Comparison of ENCODE assay signal across 13 cellular contexts in the genomic region with DNA sequence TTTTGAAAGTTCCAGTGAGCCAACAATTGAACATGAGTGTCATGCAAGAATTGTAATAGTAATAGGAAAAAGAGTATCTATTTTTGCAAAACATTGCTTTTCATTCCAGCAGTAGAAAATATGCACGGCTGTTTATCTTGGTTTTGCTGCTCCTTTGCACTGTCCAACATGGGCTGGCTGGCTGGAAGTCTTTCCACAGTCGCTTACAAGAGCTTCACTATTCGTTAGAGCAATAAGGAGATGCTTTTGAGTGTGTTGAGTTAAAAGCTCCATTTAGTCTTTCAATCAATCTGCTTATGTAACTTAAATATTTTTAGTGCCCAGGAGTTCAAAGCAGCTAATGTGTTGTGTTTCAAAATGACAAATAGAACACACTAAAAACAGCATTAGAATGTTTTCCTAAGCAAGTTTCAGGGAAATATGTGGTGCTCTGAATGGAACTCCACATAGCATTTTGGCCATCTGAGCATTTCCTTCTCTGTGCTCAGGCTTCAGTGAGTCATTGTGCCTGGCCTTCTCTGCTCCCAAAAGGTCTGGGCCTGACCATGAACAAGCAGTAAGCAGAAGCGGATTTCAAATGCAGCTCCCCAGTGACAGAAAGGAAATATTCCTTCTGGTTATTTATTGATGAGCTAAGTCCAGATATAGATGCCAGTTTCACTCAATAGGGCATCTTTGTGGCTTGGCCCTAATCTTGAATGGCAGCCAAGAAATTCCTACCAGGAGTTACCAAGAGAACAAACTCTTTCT.
DNase-seq lines count a peak whose midpoint lies in the region; ATAC-seq, FAIRE-seq and TF ChIP-seq lines count a peak whose summit lies in the region.
"Had no signal": no experiment of that assay in that cellular context is flagged by ENCODE, and none has a peak within 500 bp of the region (broad histone marks: within the 10 kb centered on the region; RNA-seq: fewer than 3 reads in every experiment).

No MANE protein-coding gene starts in this region.

- H3K4me3 ChIP-seq in astrocyte (ENCODE audit: insufficient read depth, low read depth, low read length) (no peak overlapping the region), left ventricle myocardium inferior (no peak overlapping the region)
- H3K4me3 ChIP-seq: right lobe of liver had no signal

- H3K9me3 ChIP-seq in astrocyte (ENCODE audit: insufficient read depth, low read depth, low read length) (no peaks in the 10 kb centered on the region), left ventricle myocardium inferior (replicated peaks) (no peaks in the 10 kb centered on the region)
- H3K9me3 ChIP-seq: Caco-2, right lobe of liver had no signal

- H3K4me3 Mint-ChIP-seq in astrocyte (ENCODE audit: unreplicated experiment), result no peak overlapping the region
- H3K4me3 Mint-ChIP-seq in activated naive CD8-positive, alpha-beta T cell treated with anti-CD3 and anti-CD28 coated beads, Interleukin-2, amount 50 U/mL, for 24 hours, result no peak overlapping the region

- H3K4me1 Mint-ChIP-seq in astrocyte (ENCODE audit: low read depth, unreplicated experiment), result peaks cover 29% of the 10 kb centered on the region
- no peaks in the 10 kb centered on the region for H3K4me1 Mint-ChIP-seq in activated naive CD8-positive, alpha-beta T cell treated with anti-CD3 and anti-CD28 coated beads, Interleukin-2, amount 50 U/mL, for 24 hours

- FAIRE-seq in astrocyte (lab: Jason Lieb, UNC), result peak; percentile 89

- H3K27ac Mint-ChIP-seq in astrocyte (ENCODE audit: unreplicated experiment), result peak overlapping the region; percentile 83
- H3K27ac Mint-ChIP-seq in activated naive CD8-positive, alpha-beta T cell treated with anti-CD3 and anti-CD28 coated beads, Interleukin-2, amount 50 U/mL, for 24 hours, result no peak overlapping the region

- H3K36me3 Mint-ChIP-seq in astrocyte (ENCODE audit: low read depth, unreplicated experiment), result no peaks in the 10 kb centered on the region
- no peaks in the 10 kb centered on the region for H3K36me3 Mint-ChIP-seq in activated naive CD8-positive, alpha-beta T cell treated with anti-CD3 and anti-CD28 coated beads, Interleukin-2, amount 50 U/mL, for 24 hours (ENCODE audit: low read depth)

- no peak overlapping the region for H3K9ac ChIP-seq in astrocyte (ENCODE audit: low read length)

- H3K9me3 Mint-ChIP-seq in astrocyte (ENCODE audit: unreplicated experiment), result no peaks in the 10 kb centered on the region
- no peaks in the 10 kb centered on the region for H3K9me3 Mint-ChIP-seq in activated naive CD8-positive, alpha-beta T cell treated with anti-CD3 and anti-CD28 coated beads, Interleukin-2, amount 50 U/mL, for 24 hours

- no peak overlapping the region for H2AFZ ChIP-seq in astrocyte (ENCODE audit: low read depth, low read length)

- TF ChIP-seq CTCF in astrocyte (IDR thresholded peaks at IDR 0.05; ENCODE audit: insufficient read depth, low read depth, low read length), result no peak
- TF ChIP-seq CTCF in left ventricle myocardium inferior (IDR thresholded peaks at IDR 0.05; ENCODE audit: borderline replicate concordance), result no peak

- no peak overlapping the region for H3K4me2 ChIP-seq in astrocyte (ENCODE audit: low read length)

- H3K27ac ChIP-seq in astrocyte (ENCODE audit: low read depth, low read length) (no peak overlapping the region), left ventricle myocardium inferior (replicated peaks) (peak overlapping the region; percentile 54)
- H3K27ac ChIP-seq: right lobe of liver, VCaP had no signal

- H3K4me1 ChIP-seq in astrocyte (ENCODE audit: insufficient read depth, low read length) (no peaks in the 10 kb centered on the region), left ventricle myocardium inferior (peaks cover 11% of the 10 kb centered on the region)
- H3K4me1 ChIP-seq: Caco-2, right lobe of liver had no signal

- intact Hi-C loops in left ventricle myocardium inferior (cut with micrococcal nuclease) (no loop called here), sciatic nerve (cut with DNase I) (no loop called here)

- no peaks in the 10 kb centered on the region for H3K27me3 Mint-ChIP-seq in astrocyte (ENCODE audit: low read depth, unreplicated experiment)
- H3K27me3 Mint-ChIP-seq in activated naive CD8-positive, alpha-beta T cell treated with anti-CD3 and anti-CD28 coated beads, Interleukin-2, amount 50 U/mL, for 24 hours, result no peaks in the 10 kb centered on the region

- ATAC-seq in sciatic nerve, result peak; percentile 96
- ATAC-seq in activated naive CD8-positive, alpha-beta T cell treated with anti-CD3 and anti-CD28 coated beads, Interleukin-2, amount 50 U/mL, for 24 hours, result no peak

- no peaks in the 10 kb centered on the region for H4K20me1 ChIP-seq in astrocyte (ENCODE audit: insufficient read depth, low read length)

- DNase-seq in EL (peak; percentile 68), astrocyte (ENCODE audit: low read depth) (peak; percentile 84), left ventricle myocardium inferior (peak; percentile 23), sciatic nerve (ENCODE audit: low spot score) (peak; percentile 56), ureter (ENCODE audit: low spot score) (no peak), DMS 273 (lab: John Stamatoyannopoulos, UW; ENCODE audit: unreplicated experiment) (no peak), NCI-H748 treated with DMSO at 0.1 percent for 48 hours (lab: John Stamatoyannopoulos, UW) (no peak)
- no peak for DNase-seq in activated naive CD8-positive, alpha-beta T cell treated with anti-CD3 and anti-CD28 coated beads, Interleukin-2, amount 50 U/mL, for 24 hours
- DNase-seq: activated naive CD4-positive, alpha-beta T cell treated with Interleukin-2 at 50 U/mL for 16 hours; Caco-2; right lobe of liver; stimulated activated naive CD4-positive, alpha-beta T cell treated with Interleukin-2 at 50 U/mL for 16 hours had no signal

- H3K79me2 ChIP-seq in astrocyte (ENCODE audit: insufficient read depth, low read length), result no peaks in the 10 kb centered on the region

- H3K36me3 ChIP-seq in astrocyte (ENCODE audit: insufficient read depth, low read length) (no peaks in the 10 kb centered on the region), left ventricle myocardium inferior (no peaks in the 10 kb centered on the region)
- H3K36me3 ChIP-seq: right lobe of liver had no signal

- H3K27me3 ChIP-seq in astrocyte (ENCODE audit: insufficient read depth, low read length) (no peaks in the 10 kb centered on the region), left ventricle myocardium inferior (ENCODE audit: low read depth) (no peaks in the 10 kb centered on the region)
- H3K27me3 ChIP-seq: right lobe of liver had no signal

Comparison
In these comparisons a context has a peak if more than half of its experiments do, and no peak if none do; other contexts are left out.
1. DNase-seq: peak in EL (single experiment), astrocyte (single experiment), left ventricle myocardium inferior (single experiment) and sciatic nerve (single experiment); none in ureter (single experiment), DMS 273 (single experiment), activated naive CD8-positive, alpha-beta T cell treated with anti-CD3 and anti-CD28 coated beads, Interleukin-2, amount 50 U/mL, for 24 hours (single experiment) and NCI-H748 treated with DMSO at 0.1 percent for 48 hours (single experiment).